In genomic region chr6:36120979-36121706, GRCh38 we compare ENCODE assay signal across 8 cellular contexts. TPM values are rescaled to one million over a fixed set of nuclear protein-coding genes. Genes with fewer than 3 reads are reported as not detected.
DNase-seq lines count a peak whose midpoint lies in the region; ATAC-seq and TF ChIP-seq lines count a peak whose summit lies in the region.

No MANE protein-coding gene starts in this region.

- in situ Hi-C loops in GM13976 (cut with MboI; ENCODE audit: low sequenced_read_pairs, unreplicated experiment) = no loop called here

- peak overlapping the region; percentile 82 for H3K27ac ChIP-seq in OCI-LY1 (ENCODE audit: low read depth, low read length, poor library complexity, severe bottlenecking)

- no peaks in the 10 kb centered on the region for H3K9me2 ChIP-seq in OCI-LY1 (ENCODE audit: low read depth, low read length)

- H3K9me3 Mint-ChIP-seq in immature natural killer cell = no peaks in the 10 kb centered on the region

- H3K36me3 ChIP-seq in OCI-LY1 (ENCODE audit: insufficient read depth, low read length) = no peaks in the 10 kb centered on the region

- H4K20me1 ChIP-seq in OCI-LY1 (ENCODE audit: insufficient read depth, low read length) = no peaks in the 10 kb centered on the region

- no peaks in the 10 kb centered on the region for H3K79me2 ChIP-seq in OCI-LY1 (ENCODE audit: insufficient read depth, low read length)

- H3K27me3 Mint-ChIP-seq in immature natural killer cell (ENCODE audit: low read depth in 3 of 3) = peaks cover 8 to 23% (median 18%) of the 10 kb centered on the region in 3 donors

- DNase-seq in GM13976 (ENCODE audit: low spot score) = peak; percentile 40
- peak; percentile 39 for DNase-seq in activated effector memory CD4-positive, alpha-beta T cell treated with Interleukin-2 at 50 U/mL for 16 hours
- DNase-seq in immature natural killer cell = peak; percentile 66 to 70 (median 67)
- DNase-seq in stimulated activated CD8-positive, alpha-beta memory T cell treated with anti-CD3 and anti-CD28 coated beads, Interleukin-7, amount 100 ng/mL, for 48 hours (ENCODE audit: extremely low read depth in 1 of 2, low read depth in 1 of 2) = peak; percentile 35 to 62
- no peak for DNase-seq in nucleus accumbens (lab: John Stamatoyannopoulos, UW)
- DNase-seq in NCI-H1694 (lab: John Stamatoyannopoulos, UW) = no peak

- peak overlapping the region; percentile 55 for H3K9ac ChIP-seq in OCI-LY1 (ENCODE audit: low read length)

- H2AFZ ChIP-seq in OCI-LY1 (ENCODE audit: low read length) = no peak overlapping the region

- ATAC-seq in GM18870 (IDR thresholded peaks at IDR 0.05; ENCODE audit: unreplicated experiment) = no peak

- H3K4me3 ChIP-seq in OCI-LY1 (ENCODE audit: low read depth, low read length, poor library complexity, severe bottlenecking) = peak overlapping the region; percentile 39

- peak overlapping the region; percentile 63 for H3K4me2 ChIP-seq in OCI-LY1 (ENCODE audit: low read length)

- H3K4me3 Mint-ChIP-seq in immature natural killer cell = peak overlapping the region; percentile 84 to 94 (median 88)

- H3K27me3 ChIP-seq in OCI-LY1 (ENCODE audit: insufficient read depth, low read length) = no peaks in the 10 kb centered on the region

- TF ChIP-seq CTCF in GM13976 (IDR thresholded peaks at IDR 0.05; ENCODE audit: borderline replicate concordance, control extremely low read depth, extremely low read depth, insufficient read depth, missing control alignments) (peak; percentile 5), OCI-LY1 (IDR thresholded peaks at IDR 0.05; ENCODE audit: low read length) (no peak)

- H3F3A ChIP-seq in OCI-LY1 (ENCODE audit: insufficient read depth, low read length) = no peaks in the 10 kb centered on the region

- H3K36me3 Mint-ChIP-seq in immature natural killer cell = peaks cover 0 to 14% (median 6%) of the 10 kb centered on the region in 3 donors

- H3K4me1 ChIP-seq in OCI-LY1 (ENCODE audit: insufficient read depth, low read length, severe bottlenecking) = peaks cover 38% of the 10 kb centered on the region

- peak overlapping the region; percentile 99 to 100 (median 99) for H3K27ac Mint-ChIP-seq in immature natural killer cell

- H3K4me1 Mint-ChIP-seq in immature natural killer cell = peaks cover 94 to 99% of the 10 kb centered on the region in 2 donors

- no peaks in the 10 kb centered on the region for H3K9me3 ChIP-seq in OCI-LY1 (ENCODE audit: low read length)

RNA-seq across cellular contexts. Expression of gene MAPK13, which starts 9.2 kb away (rescaled TPM):
- 10 to 100 TPM; 35.2 to 52.1 (median 38.4) TPM for polyA plus RNA-seq in immature natural killer cell

Comparison
In these comparisons a context has a peak if more than half of its experiments do, and no peak if none do; other contexts are left out.
1. DNase-seq: peak in GM13976 (single experiment), activated effector memory CD4-positive, alpha-beta T cell treated with Interleukin-2 at 50 U/mL for 16 hours (single experiment), immature natural killer cell (3 of 3) and stimulated activated CD8-positive, alpha-beta memory T cell treated with anti-CD3 and anti-CD28 coated beads, Interleukin-7, amount 100 ng/mL, for 48 hours (2 of 2); none in nucleus accumbens (0 of 56) and NCI-H1694 (single experiment).